9 cellular contexts compared by ENCODE assay signal in genomic region chr15:65818927-65819562, GRCh38. TPM values are rescaled to one million over a fixed set of nuclear protein-coding genes. Genes with fewer than 3 reads are reported as not detected.
A peak's percentile ranks its signal among the peaks of the same experiment; 100 is the strongest.
DNase-seq lines count a peak whose midpoint lies in the region; ATAC-seq, FAIRE-seq and TF ChIP-seq lines count a peak whose summit lies in the region.
"Had no signal": no experiment of that assay in that cellular context is flagged by ENCODE, and none has a peak within 500 bp of the region (broad histone marks: within the 10 kb centered on the region; RNA-seq: fewer than 3 reads in every experiment).

No MANE protein-coding gene starts in this region.

- FAIRE-seq in GM12891 (lab: Jason Lieb, UNC) = peak; percentile 96
- no peak for FAIRE-seq in kidney (lab: Jason Lieb, UNC)
- FAIRE-seq: colon had no signal

- ATAC-seq in GM21723 (IDR thresholded peaks at IDR 0.05; ENCODE audit: unreplicated experiment) = peak; percentile 72

- H3K27ac ChIP-seq in esophagus muscularis mucosa (replicated peaks in 1 of 4) (peak overlapping the region in 3 of 4 donors; percentile 14 to 40 (median 15)), kidney (ENCODE audit: low read depth in 2 of 2, low read length in 2 of 2) (no peak overlapping the region)

- no peaks in the 10 kb centered on the region for H3K9me3 ChIP-seq in esophagus muscularis mucosa
- H3K9me3 ChIP-seq in kidney (ENCODE audit: control insufficient read depth in 1 of 2, low read length in 2 of 2) = no peaks in the 10 kb centered on the region

- H3K4me1 ChIP-seq in esophagus muscularis mucosa (peaks cover 0 to 8% (median 1%) of the 10 kb centered on the region in 4 donors), kidney (ENCODE audit: control insufficient read depth in 1 of 2, insufficient read depth in 1 of 2, low read depth in 1 of 2, low read length in 2 of 2) (no peaks in the 10 kb centered on the region)

- H3K9ac ChIP-seq in kidney (ENCODE audit: low read length in 2 of 2) = no peak overlapping the region

- TF ChIP-seq CTCF in esophagus muscularis mucosa (IDR thresholded peaks at IDR 0.05) = no peak
- no peak for TF ChIP-seq CTCF in kidney (IDR thresholded peaks at IDR 0.05; ENCODE audit: borderline replicate concordance, extremely low read depth, insufficient read depth)

- no peak for TF ChIP-seq EP300 in esophagus muscularis mucosa (IDR thresholded peaks at IDR 0.05)

- no peak for DNase-seq in GM12891 (ENCODE audit: insufficient read length, low spot score)
- peak; percentile 99 for DNase-seq in MV-4-11 (lab: John Stamatoyannopoulos, UW)
- no peak for DNase-seq in esophagus muscularis mucosa (ENCODE audit: extremely low spot score)
- no peak for DNase-seq in HuH-7 (ENCODE audit: low spot score)
- no peak for DNase-seq in kidney
- no peak for DNase-seq in inferior parietal cortex (ENCODE audit: extremely low spot score)
- no peak for DNase-seq in DMS53 (lab: John Stamatoyannopoulos, UW)

- H3K27me3 ChIP-seq in esophagus muscularis mucosa = no peaks in the 10 kb centered on the region

- H3K4me3 ChIP-seq in esophagus muscularis mucosa (no peak overlapping the region), kidney (ENCODE audit: low read length in 2 of 2) (no peak overlapping the region)

- no peaks in the 10 kb centered on the region for H3K36me3 ChIP-seq in esophagus muscularis mucosa
- no peaks in the 10 kb centered on the region for H3K36me3 ChIP-seq in kidney (ENCODE audit: control insufficient read depth in 1 of 2, insufficient read depth in 2 of 2, low read length in 2 of 2)

- intact Hi-C loops in esophagus muscularis mucosa (cut with DNase I) (no loop called here), kidney (cut with DNase I) (no loop called here)

- TF ChIP-seq POLR2A in GM12891 (IDR thresholded peaks at IDR 0.05; ENCODE audit: low read depth, low read length) (no peak), esophagus muscularis mucosa (IDR thresholded peaks at IDR 0.05; ENCODE audit: low read depth) (no peak)

- WGBS in esophagus muscularis mucosa = 52% methylated on average over 4 of the region's 4 CpGs

TF ChIP-seq in GM12891, 5 proteins besides CTCF, POLR2A, EP300 and RAD21:
- peak; percentile 94 for TF ChIP-seq SPI1 (IDR thresholded peaks at IDR 0.05; ENCODE audit: low read depth, low read length)
- TF ChIP-seq POLR2AphosphoS5 (IDR thresholded peaks at IDR 0.05; ENCODE audit: low read depth, low read length) = no peak

RNA-seq across cellular contexts. Expression of gene DENND4A, which starts 27.0 kb away (rescaled TPM):
- polyA plus RNA-seq in GM12891 (2012; ENCODE audit: low read depth, missing spikeins) = 17.3 TPM
- 10 to 100 TPM; 17.7 to 34.3 (median 25.4) TPM for total RNA-seq in esophagus muscularis mucosa
- 35.9 TPM for total RNA-seq in kidney
- polyA plus RNA-seq in kidney (ENCODE audit: insufficient read depth, low read depth, low replicate concordance) = 8.6 TPM

RNA-seq across cellular contexts. Expression of gene RAB11A, which starts 50.2 kb away (rescaled TPM):
- polyA plus RNA-seq in GM12891 (2012; ENCODE audit: low read depth, missing spikeins) = 250 TPM
- total RNA-seq in esophagus muscularis mucosa (100 to 1,000 TPM in 3 of 4 donors, 10 to 100 TPM in 1; 51.9 to 134 (median 122) TPM), kidney (249 TPM)
- polyA plus RNA-seq in kidney (ENCODE audit: insufficient read depth, low read depth, low replicate concordance) = 216 TPM

Comparison
In these comparisons a context has a peak if more than half of its experiments do, and no peak if none do; other contexts are left out.
1. H3K27ac ChIP-seq: peak in esophagus muscularis mucosa (3 of 4); none in kidney (0 of 2).